In the genomic region with DNA sequence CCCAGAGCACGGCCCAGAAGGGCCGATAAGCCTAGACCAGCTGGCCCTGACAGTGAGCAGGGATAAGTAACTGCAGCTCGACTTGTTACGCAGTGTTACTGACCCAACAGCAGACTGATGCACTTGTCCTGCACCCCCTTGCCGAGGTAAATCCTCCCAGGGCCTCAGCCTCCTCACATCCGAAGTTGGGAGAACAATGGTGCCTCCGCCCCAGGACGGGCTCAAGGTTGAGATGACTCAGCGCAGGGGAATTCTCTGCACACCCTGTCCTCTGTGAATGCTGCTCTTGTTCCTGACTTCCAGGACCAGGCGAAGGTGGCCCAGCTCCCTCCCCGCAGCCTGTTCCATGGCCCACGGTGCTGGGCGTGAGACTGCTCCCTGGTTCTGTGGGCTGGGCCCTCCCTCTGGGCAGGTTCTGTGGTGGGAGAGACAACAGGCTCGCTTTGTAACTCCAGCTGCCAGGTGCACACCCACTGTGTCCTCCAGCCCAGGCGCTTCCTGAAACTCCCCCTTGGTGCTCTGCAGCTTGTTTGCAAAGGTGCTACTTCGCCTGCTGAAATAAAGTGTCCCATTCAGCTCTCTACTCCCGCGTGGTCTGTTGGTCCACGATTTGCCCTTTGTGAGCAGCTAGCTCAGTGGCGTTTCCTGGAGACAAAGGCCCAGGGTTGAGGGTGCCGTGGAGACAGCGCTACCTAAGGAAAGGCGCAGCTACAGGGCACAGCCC, we compare ENCODE assay signal across 16 cellular contexts. TPM values are rescaled to one million over a fixed set of nuclear protein-coding genes. Genes with fewer than 3 reads are reported as not detected.
DNase-seq lines count a peak whose midpoint lies in the region; ATAC-seq, FAIRE-seq and TF ChIP-seq lines count a peak whose summit lies in the region.
"Had no signal": no experiment of that assay in that cellular context is flagged by ENCODE, and none has a peak within 500 bp of the region (broad histone marks: within the 10 kb centered on the region; RNA-seq: fewer than 3 reads in every experiment).

No MANE protein-coding gene starts in this region.

- POLR2A ChIA-PET in A549 (lab: Yijun Ruan, JAX), result no interaction called here
- POLR2A ChIA-PET in OCI-LY7 (lab: Charles Lee), result no interaction called here

- no peak overlapping the region for H3K27ac Mint-ChIP-seq in activated naive CD4-positive, alpha-beta T cell treated with anti-CD3 and anti-CD28 coated beads for 36 hours
- H3K27ac Mint-ChIP-seq in effector memory CD8-positive, alpha-beta T cell, result no peak overlapping the region

- H3K4me3 ChIP-seq in A549 (no peak overlapping the region), osteoblast (ENCODE audit: insufficient read depth, low read length) (no peak overlapping the region), OCI-LY7 (ENCODE audit: low read depth, low read length, poor library complexity, severe bottlenecking) (no peak overlapping the region)

- peaks cover 2% of the 10 kb centered on the region for H3K36me3 Mint-ChIP-seq in activated naive CD4-positive, alpha-beta T cell treated with anti-CD3 and anti-CD28 coated beads for 36 hours (ENCODE audit: low read depth)
- no peaks in the 10 kb centered on the region for H3K36me3 Mint-ChIP-seq in effector memory CD8-positive, alpha-beta T cell (ENCODE audit: insufficient read depth)

- no peak for FAIRE-seq in A549 (lab: Jason Lieb, UNC)
- FAIRE-seq: kidney had no signal

- BruUV-seq in OCI-LY7 (replicated peaks; lab: Mats Ljungman, UMichigan), result no TSS peak

- H3K27me3 ChIP-seq in osteoblast (ENCODE audit: insufficient read depth, low read length), result peaks cover 7% of the 10 kb centered on the region

- ATAC-seq in A549 (peak; percentile 14 to 50; a peak in 3 of 6 replicates), left colon (peak; percentile 83)
- ATAC-seq in effector memory CD8-positive, alpha-beta T cell (replicated peaks), result no peak

- H3K36me3 ChIP-seq in osteoblast (ENCODE audit: insufficient read depth, low read length) (no peaks in the 10 kb centered on the region), OCI-LY7 (ENCODE audit: insufficient read depth, low read length) (no peaks in the 10 kb centered on the region)

- H3K9me3 ChIP-seq in A549, result no peaks in the 10 kb centered on the region
- peaks cover 4% of the 10 kb centered on the region for H3K9me3 ChIP-seq in osteoblast (ENCODE audit: low read depth, low read length)
- H3K9me3 ChIP-seq in OCI-LY7 (ENCODE audit: low read length), result no peaks in the 10 kb centered on the region

- peaks cover 15% of the 10 kb centered on the region; the same call in 2 of the 3 replicates for H3K4me1 ChIP-seq in A549
- no peaks in the 10 kb centered on the region for H3K4me1 ChIP-seq in osteoblast (ENCODE audit: insufficient read depth, low read length)
- no peaks in the 10 kb centered on the region for H3K4me1 ChIP-seq in OCI-LY7 (ENCODE audit: insufficient read depth, low read length, poor library complexity, severe bottlenecking)

- TF ChIP-seq EP300 in A549 (IDR thresholded peaks at IDR 0.05), result no peak

- no peaks in the 10 kb centered on the region for H3K4me1 Mint-ChIP-seq in activated naive CD4-positive, alpha-beta T cell treated with anti-CD3 and anti-CD28 coated beads for 36 hours (ENCODE audit: low read depth)
- H3K4me1 Mint-ChIP-seq in effector memory CD8-positive, alpha-beta T cell (ENCODE audit: low read depth in 2 of 2), result peaks cover 0 to 6% of the 10 kb centered on the region in 2 donors

- intact Hi-C loops in left colon (cut with DNase I, micrococcal nuclease), result loop anchor here in 1 of 2 donors (10.0 kb wide), 1 partner anchor 484 kb away; no protein-coding TSS in a partner anchor
- intact Hi-C loops in activated naive CD4-positive, alpha-beta T cell treated with anti-CD3 and anti-CD28 coated beads for 36 hours (cut with micrococcal nuclease), result no loop called here
- intact Hi-C loops in OCI-LY7 (cut with micrococcal nuclease; ENCODE audit: unreplicated experiment), result no loop called here

- DNase-seq in A549 (ENCODE audit: low read depth in 1 of 2, low spot score in 1 of 2), result peak in 1 of 2 experiments; percentile 47
- DNase-seq in HuH-7.5 (ENCODE audit: low spot score), result peak; percentile 47
- DNase-seq in SW480 (ENCODE audit: low spot score), result peak; percentile 99
- DNase-seq in left colon, result peak; percentile 50 to 74
- no peak for DNase-seq in activated naive CD4-positive, alpha-beta T cell treated with anti-CD3 and anti-CD28 coated beads for 36 hours
- no peak for DNase-seq in osteoblast (ENCODE audit: insufficient read length, low spot score, missing footprints)
- DNase-seq in OCI-LY7 (ENCODE audit: low spot score), result no peak
- no peak for DNase-seq in effector memory CD8-positive, alpha-beta T cell
- DNase-seq: activated CD4-positive, alpha-beta T cell treated with anti-CD3 and anti-CD28 coated beads, Interleukin-2, amount 50 U/mL, for 48 hours; activated naive CD4-positive, alpha-beta T cell treated with anti-CD3 and anti-CD28 coated beads, Interleukin-2, amount 50 U/mL, for 16 hours; AML-193; kidney; NCI-H69; T-helper 2 cell had no signal

- peaks cover 2% of the 10 kb centered on the region for H3K9me3 Mint-ChIP-seq in activated naive CD4-positive, alpha-beta T cell treated with anti-CD3 and anti-CD28 coated beads for 36 hours
- H3K9me3 Mint-ChIP-seq in effector memory CD8-positive, alpha-beta T cell, result peaks cover 7 to 10% of the 10 kb centered on the region in 2 donors

- H4K20me1 ChIP-seq in osteoblast (ENCODE audit: insufficient read depth, low read length) (no peaks in the 10 kb centered on the region), OCI-LY7 (ENCODE audit: insufficient read depth, low read length) (no peaks in the 10 kb centered on the region)

- H3K27me3 Mint-ChIP-seq in activated naive CD4-positive, alpha-beta T cell treated with anti-CD3 and anti-CD28 coated beads for 36 hours (ENCODE audit: low read depth), result peaks cover 36% of the 10 kb centered on the region
- peaks cover 47 to 81% of the 10 kb centered on the region in 2 donors for H3K27me3 Mint-ChIP-seq in effector memory CD8-positive, alpha-beta T cell

- WGBS in A549 (ENCODE audit: missing lambda C conversion rate), result 85% methylated on average over 20 of the region's 23 CpGs

- H2AFZ ChIP-seq in osteoblast (ENCODE audit: low read length) (no peak overlapping the region), OCI-LY7 (ENCODE audit: low read length) (no peak overlapping the region)

- TF ChIP-seq RAD21 in A549 (conservative IDR thresholded peaks at IDR 0.05 in 1 of 2, IDR thresholded peaks at IDR 0.05 in 1 of 2), result no peak

- no peak overlapping the region for H3K4me3 Mint-ChIP-seq in activated naive CD4-positive, alpha-beta T cell treated with anti-CD3 and anti-CD28 coated beads for 36 hours
- no peak overlapping the region for H3K4me3 Mint-ChIP-seq in effector memory CD8-positive, alpha-beta T cell

- TF ChIP-seq CTCF in A549 (IDR thresholded peaks at IDR 0.05), result no peak
- TF ChIP-seq CTCF in osteoblast (IDR thresholded peaks at IDR 0.05; ENCODE audit: extremely low read depth, low read depth, low read length), result no peak
- TF ChIP-seq CTCF in OCI-LY7 (conservative IDR thresholded peaks at IDR 0.05; ENCODE audit: low read length), result no peak

- H3K4me2 ChIP-seq in A549 (peak overlapping the region; percentile 13; the same call in 1 of the 3 replicates), osteoblast (ENCODE audit: insufficient read depth, low read length) (no peak overlapping the region), OCI-LY7 (ENCODE audit: low read length) (no peak overlapping the region)

- peak overlapping the region; percentile 28 to 49; a peak in 4 of 6 replicates for H3K27ac ChIP-seq in A549
- H3K27ac ChIP-seq in osteoblast (ENCODE audit: low read depth, low read length), result no peak overlapping the region
- no peak overlapping the region for H3K27ac ChIP-seq in OCI-LY7 (ENCODE audit: low read depth, low read length, poor library complexity, severe bottlenecking)

- TF ChIP-seq POLR2A in A549 (IDR thresholded peaks at IDR 0.05; ENCODE audit: low read length), result no peak

- CTCF ChIA-PET in A549 (lab: Yijun Ruan, JAX) (interaction anchor here (1.0 to 4.0 kb wide), 8 partner anchors 9 to 239 kb away, joined by 3 to 39 read pairs (median 7); no protein-coding TSS in a partner anchor), OCI-LY7 (lab: Charles Lee; ENCODE audit: unreplicated experiment) (no interaction called here)
- CTCF ChIA-PET in activated naive CD4-positive, alpha-beta T cell treated with anti-CD3 and anti-CD28 coated beads for 36 hours (lab: Charles Lee), result interaction anchor here (1.2 kb wide), 1 partner anchor 12 kb away, joined by 4 read pairs; no protein-coding TSS in a partner anchor

- no peaks in the 10 kb centered on the region for H3K79me2 ChIP-seq in osteoblast (ENCODE audit: insufficient read depth, low read length)
- no peaks in the 10 kb centered on the region for H3K79me2 ChIP-seq in OCI-LY7 (ENCODE audit: insufficient read depth, low read depth, low read length)

- no peaks in the 10 kb centered on the region for H3K9me2 ChIP-seq in OCI-LY7 (ENCODE audit: insufficient read depth, low read length)

TF ChIP-seq in A549, 52 proteins besides CTCF, POLR2A, EP300 and RAD21:
- TF ChIP-seq HEYL (CRISPR knock-in tag; IDR thresholded peaks at IDR 0.05) (no peak), MAX (IDR thresholded peaks at IDR 0.05) (0 out of 2 replicates have a peak, but pooled peaks have one; percentile 17)

RNA-seq across cellular contexts. Expression of gene SLC6A19, which starts 40.1 kb away (rescaled TPM):
- polyA plus RNA-seq in A549 (2011; rRNA removed), result not detected in 2 replicates
- polyA plus RNA-seq in A549 (2012; cell fraction: cytosol; rRNA removed), result 0.01 and 0.03 TPM in 2 replicates
- 0.02 and 0.10 TPM in 2 replicates for polyA plus RNA-seq in A549 (2012; cell fraction: nucleus; rRNA removed)
- 0.01 to 0.03 TPM in 2 of 3 replicates, not detected in the other for polyA plus RNA-seq in A549 (2017; fragmentation: RNase III; extraction: RNeasy Plus Mini Kit Qiagen cat#74134 plus additional on column Dnase treatment)
- polyA minus RNA-seq in A549 (2011; rRNA and poly(A)+ RNA removed), result not detected in 2 replicates
- total RNA-seq in left colon, result 10 to 100 TPM in 1 of 2 donors, 1 to 10 TPM in 1; 5.8 to 72.5 TPM
- not detected for total RNA-seq in activated naive CD4-positive, alpha-beta T cell treated with anti-CD3 and anti-CD28 coated beads for 36 hours
- not detected in 2 replicates for total RNA-seq in osteoblast
- total RNA-seq in OCI-LY7 (2014; rRNA removed; shearing (Covaris generic)), result not detected in 2 replicates
- total RNA-seq in OCI-LY7 (2022), result not detected in 2 replicates
- total RNA-seq: fibroblast of villous mesenchyme had no signal
- polyA plus RNA-seq: neural cell had no signal

RNA-seq across cellular contexts. Expression of gene SLC12A7, which starts 49.4 kb away (rescaled TPM):
- polyA plus RNA-seq in A549 (2011; rRNA removed), result 11.2 and 12.3 TPM in 2 replicates
- 15.3 and 19.8 TPM in 2 replicates for polyA plus RNA-seq in A549 (2012; cell fraction: cytosol; rRNA removed)
- polyA plus RNA-seq in A549 (2012; cell fraction: nucleus; rRNA removed), result 79.7 and 103 TPM in 2 replicates
- 18.1 to 22.5 TPM (median 19.5 TPM) in 3 replicates for polyA plus RNA-seq in A549 (2017; fragmentation: RNase III; extraction: RNeasy Plus Mini Kit Qiagen cat#74134 plus additional on column Dnase treatment)
- polyA minus RNA-seq in A549 (2011; rRNA and poly(A)+ RNA removed), result 11.0 and 22.1 TPM in 2 replicates
- 10 to 100 TPM; 70.4 to 88.3 TPM for total RNA-seq in left colon
- total RNA-seq in activated naive CD4-positive, alpha-beta T cell treated with anti-CD3 and anti-CD28 coated beads for 36 hours, result 10 to 100 TPM; 12.6 to 13.6 TPM
- total RNA-seq in osteoblast, result 6.9 and 8.0 TPM in 2 replicates
- not detected in 2 replicates for total RNA-seq in OCI-LY7 (2014; rRNA removed; shearing (Covaris generic))
- total RNA-seq in OCI-LY7 (2022), result 0.06 TPM in 1 of 2 replicates, not detected in the other

Comparison
In these comparisons a context has a peak if more than half of its experiments do, and no peak if none do; other contexts are left out.
1. DNase-seq: peak in HuH-7.5 (single experiment), SW480 (single experiment) and left colon (2 of 2); none in activated naive CD4-positive, alpha-beta T cell treated with anti-CD3 and anti-CD28 coated beads for 36 hours (single experiment), osteoblast (single experiment), OCI-LY7 (single experiment) and effector memory CD8-positive, alpha-beta T cell (0 of 3).
2. H3K27ac ChIP-seq: peak in A549 (2 of 2); none in osteoblast (single experiment) and OCI-LY7 (single experiment).